1 cellular context compared by ENCODE assay signal in the genomic region with DNA sequence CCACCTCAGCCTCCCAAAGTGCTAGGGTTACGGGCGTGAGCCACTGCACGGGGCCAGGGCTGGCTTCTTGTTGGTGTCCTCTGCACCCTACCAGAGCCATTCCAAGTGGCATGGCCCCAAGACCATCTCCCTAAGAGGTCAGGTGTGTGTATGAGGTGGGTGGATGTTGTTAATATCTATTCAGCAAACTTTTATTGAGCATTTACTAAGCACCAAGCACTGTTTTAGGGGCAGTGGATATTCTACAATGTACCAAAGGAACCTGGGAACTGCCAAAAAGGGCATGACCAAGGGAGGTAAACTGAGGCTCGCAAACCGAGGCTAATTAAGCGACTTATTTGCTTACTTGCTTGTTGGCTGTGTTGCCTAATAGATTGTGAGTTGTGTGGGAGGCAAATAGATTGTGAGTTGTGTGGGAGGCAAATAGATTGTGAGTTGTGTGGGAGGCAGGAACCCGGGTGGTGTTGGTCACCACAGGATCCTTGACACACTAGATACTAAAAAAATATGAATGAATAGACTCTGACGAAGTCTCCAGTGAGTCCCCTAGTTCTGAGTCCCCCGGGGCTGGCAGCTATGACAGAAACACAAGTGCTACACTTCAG.
TF ChIP-seq lines count a peak whose summit lies in the region.

No MANE protein-coding gene starts in this region.

TF ChIP-seq in A549, 52 proteins besides CTCF, POLR2A, EP300 and RAD21 (continued from another document):
- no peak for TF ChIP-seq REST (IDR thresholded peaks at IDR 0.05)
- TF ChIP-seq RARB (CRISPR knock-in tag; IDR thresholded peaks at IDR 0.05), result no peak
TF ChIP-seq in A549: peak in this region for 0.
